15 cellular contexts compared by ENCODE assay signal in the genomic region with DNA sequence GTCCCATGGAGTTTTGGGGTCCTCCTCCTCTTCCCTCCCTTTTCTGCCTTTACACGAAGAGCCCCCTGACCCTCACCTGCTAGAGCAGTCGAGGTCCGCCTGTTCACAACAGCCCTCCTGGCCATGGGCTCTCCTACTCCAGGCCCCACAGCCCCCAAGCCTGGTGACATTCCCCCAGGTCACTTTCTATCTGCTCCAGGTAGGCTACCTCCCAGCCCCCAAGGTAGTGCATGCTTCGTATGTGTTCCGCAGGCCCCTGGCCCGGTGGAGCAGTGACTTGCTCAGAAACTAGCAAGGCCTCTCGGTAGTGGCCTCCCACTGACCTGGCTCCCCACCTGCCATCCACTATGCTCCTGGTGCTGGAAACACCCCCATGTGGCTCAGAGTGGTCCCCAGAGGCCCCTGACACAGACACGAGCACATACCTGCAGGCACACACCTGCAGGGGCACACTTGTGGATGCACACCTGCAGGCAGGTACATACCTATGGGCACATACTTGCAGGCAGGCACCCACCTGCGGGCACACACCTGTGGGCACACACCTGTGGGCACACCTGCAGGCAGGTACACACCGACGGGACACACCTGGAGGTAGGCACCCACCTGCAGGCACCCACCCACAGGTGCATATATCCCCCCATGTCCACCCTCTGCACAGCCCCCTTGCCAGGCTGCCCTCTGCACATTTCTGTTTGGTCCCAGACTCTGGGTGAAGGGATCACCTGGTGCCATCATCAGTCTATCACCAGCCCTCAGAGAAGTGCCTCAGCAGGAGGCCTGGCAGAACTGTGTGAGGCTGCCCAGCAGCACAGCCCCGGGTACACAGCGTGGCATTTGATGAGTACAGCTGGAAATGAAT.
A peak's percentile ranks its signal among the peaks of the same experiment; 100 is the strongest.
DNase-seq lines count a peak whose midpoint lies in the region; ATAC-seq, FAIRE-seq and TF ChIP-seq lines count a peak whose summit lies in the region.
"Had no signal": no experiment of that assay in that cellular context is flagged by ENCODE, and none has a peak within 500 bp of the region (broad histone marks: within the 10 kb centered on the region; RNA-seq: fewer than 3 reads in every experiment).

No MANE protein-coding gene starts in this region.

- H3K9me3 ChIP-seq in hepatocyte (ENCODE audit: low read depth) (no peaks in the 10 kb centered on the region), osteoblast (ENCODE audit: low read depth, low read length) (peaks cover 2% of the 10 kb centered on the region), upper lobe of right lung (no peaks in the 10 kb centered on the region), body of pancreas (no peaks in the 10 kb centered on the region)

- TF ChIP-seq CTCF in hepatocyte (IDR thresholded peaks at IDR 0.05; ENCODE audit: poor library complexity) (no peak), osteoblast (IDR thresholded peaks at IDR 0.05; ENCODE audit: extremely low read depth, low read depth, low read length) (no peak), upper lobe of right lung (IDR thresholded peaks at IDR 0.05) (no peak), body of pancreas (IDR thresholded peaks at IDR 0.05) (no peak)

- no peaks in the 10 kb centered on the region for H3K9me2 ChIP-seq in hepatocyte (replicated peaks; ENCODE audit: insufficient read depth)

- H3K4me3 ChIP-seq in hepatocyte (no peak overlapping the region), osteoblast (ENCODE audit: insufficient read depth, low read length) (no peak overlapping the region), upper lobe of right lung (no peak overlapping the region), body of pancreas (no peak overlapping the region)

- TF ChIP-seq POLR2A in body of pancreas (IDR thresholded peaks at IDR 0.05) = no peak
- TF ChIP-seq POLR2A in H54 (IDR thresholded peaks at IDR 0.05; ENCODE audit: low read depth, low read length) = no peak

- no peak for ATAC-seq in upper lobe of right lung
- ATAC-seq in body of pancreas = no peak

- intact Hi-C loops in upper lobe of right lung (cut with DNase I) (no loop called here), body of pancreas (cut with DNase I) (no loop called here)

- H3K4me2 ChIP-seq in hepatocyte (no peak overlapping the region), osteoblast (ENCODE audit: insufficient read depth, low read length) (no peak overlapping the region)

- H3K27ac ChIP-seq in hepatocyte = peak overlapping the region; percentile 47
- H3K27ac ChIP-seq in osteoblast (ENCODE audit: low read depth, low read length) = no peak overlapping the region
- no peak overlapping the region for H3K27ac ChIP-seq in upper lobe of right lung
- H3K27ac ChIP-seq in body of pancreas = no peak overlapping the region
- H3K27ac ChIP-seq: 22Rv1 had no signal

- H3K27me3 ChIP-seq in hepatocyte (no peaks in the 10 kb centered on the region), osteoblast (ENCODE audit: insufficient read depth, low read length) (no peaks in the 10 kb centered on the region), upper lobe of right lung (no peaks in the 10 kb centered on the region), body of pancreas (no peaks in the 10 kb centered on the region)

- H2AFZ ChIP-seq in hepatocyte (no peak overlapping the region), osteoblast (ENCODE audit: low read length) (no peak overlapping the region)

- no peaks in the 10 kb centered on the region for H3K79me2 ChIP-seq in hepatocyte
- H3K79me2 ChIP-seq in osteoblast (ENCODE audit: insufficient read depth, low read length) = no peaks in the 10 kb centered on the region

- H3K36me3 ChIP-seq in hepatocyte (replicated peaks; ENCODE audit: insufficient read depth, low read depth) = no peaks in the 10 kb centered on the region
- H3K36me3 ChIP-seq in osteoblast (ENCODE audit: insufficient read depth, low read length) = no peaks in the 10 kb centered on the region
- no peaks in the 10 kb centered on the region for H3K36me3 ChIP-seq in upper lobe of right lung
- no peaks in the 10 kb centered on the region for H3K36me3 ChIP-seq in body of pancreas (replicated peaks in 1 of 2; ENCODE audit: insufficient read depth in 1 of 2, low read depth in 2 of 2)

- no peak for FAIRE-seq in H54 (lab: Jason Lieb, UNC)

- H4K20me1 ChIP-seq in hepatocyte (ENCODE audit: insufficient read depth, poor library complexity, severe bottlenecking) (no peaks in the 10 kb centered on the region), osteoblast (ENCODE audit: insufficient read depth, low read length) (no peaks in the 10 kb centered on the region)

- peaks cover 6% of the 10 kb centered on the region for H3K4me1 ChIP-seq in hepatocyte (ENCODE audit: insufficient read depth)
- no peaks in the 10 kb centered on the region for H3K4me1 ChIP-seq in osteoblast (ENCODE audit: insufficient read depth, low read length)
- H3K4me1 ChIP-seq in upper lobe of right lung = no peaks in the 10 kb centered on the region
- no peaks in the 10 kb centered on the region for H3K4me1 ChIP-seq in body of pancreas

- DNase-seq in activated effector memory CD4-positive, alpha-beta T cell treated with anti-CD3 and anti-CD28 coated beads, Interleukin-2, amount 50 U/mL, for 16 hours = peak; percentile 24
- DNase-seq in activated effector memory CD4-positive, alpha-beta T cell treated with Interleukin-2 at 50 U/mL for 16 hours = no peak
- DNase-seq in hepatocyte (ENCODE audit: low spot score) = no peak
- peak; percentile 70 for DNase-seq in osteoblast (ENCODE audit: insufficient read length, low spot score, missing footprints)
- DNase-seq in upper lobe of right lung = peak; percentile 50
- DNase-seq in NCI-H748 treated with DMSO at 0.1 percent for 48 hours (lab: John Stamatoyannopoulos, UW) = no peak
- DNase-seq in body of pancreas = no peak
- no peak for DNase-seq in H54 (ENCODE audit: insufficient read length, low spot score)
- DNase-seq: KG1; NCI-H1048; NCI-H2107; NCI-H345; NCI-H526 treated with DMSO at 0.1 percent for 48 hours; NK-92 treated with Interleukin-12 subunit alpha and Interleukin-12 subunit beta, amount 100 ng/mL, for 24 hours had no signal

- WGBS in hepatocyte (ENCODE audit: low lambda C conversion rate, missing lambda C conversion rate) = 95% methylated on average over 13 of the region's 13 CpGs
- 89 to 97% methylated on average over 8 to 13 of the region's 13 CpGs for WGBS in body of pancreas, 2 donors

Comparison
In these comparisons a context has a peak if more than half of its experiments do, and no peak if none do; other contexts are left out.
1. DNase-seq: peak in activated effector memory CD4-positive, alpha-beta T cell treated with anti-CD3 and anti-CD28 coated beads, Interleukin-2, amount 50 U/mL, for 16 hours (single experiment), osteoblast (single experiment) and upper lobe of right lung (single experiment); none in activated effector memory CD4-positive, alpha-beta T cell treated with Interleukin-2 at 50 U/mL for 16 hours (single experiment), hepatocyte (single experiment), NCI-H748 treated with DMSO at 0.1 percent for 48 hours (single experiment), body of pancreas (0 of 4) and H54 (single experiment).